In genomic region chr16:67992661-67993206, GRCh38 we compare ENCODE assay signal across 10 cellular contexts. TPM values are rescaled to one million over a fixed set of nuclear protein-coding genes. Genes with fewer than 3 reads are reported as not detected.
A peak's percentile ranks its signal among the peaks of the same experiment; 100 is the strongest.
DNase-seq lines count a peak whose midpoint lies in the region; ATAC-seq and TF ChIP-seq lines count a peak whose summit lies in the region.
"Had no signal": no experiment of that assay in that cellular context is flagged by ENCODE, and none has a peak within 500 bp of the region (broad histone marks: within the 10 kb centered on the region; RNA-seq: fewer than 3 reads in every experiment).

No MANE protein-coding gene starts in this region.

- H3K4me3 ChIP-seq in HEK293 (ENCODE audit: low read depth, low read length) (no peak overlapping the region), MG63 (no peak overlapping the region)

- H3K27ac ChIP-seq in CD4-positive, alpha-beta T cell (ENCODE audit: low read depth, low read length) = peak overlapping the region; percentile 76
- no peak overlapping the region for H3K27ac ChIP-seq in HEK293 (ENCODE audit: extremely low read depth, low read depth, low read length)
- peak overlapping the region; percentile 68 for H3K27ac ChIP-seq in caudate nucleus (ENCODE audit: low read depth, low read length)

- no peaks in the 10 kb centered on the region for H3K27me3 ChIP-seq in CD4-positive, alpha-beta T cell (ENCODE audit: control insufficient read depth, insufficient read depth, low read length)
- no peaks in the 10 kb centered on the region for H3K27me3 ChIP-seq in MG63

- H3K36me3 Mint-ChIP-seq in CD4-positive, alpha-beta T cell (ENCODE audit: low read depth) = peaks cover 27% of the 10 kb centered on the region
- H3K36me3 Mint-ChIP-seq in natural killer cell (no peaks in the 10 kb centered on the region), chondrocyte (ENCODE audit: low read depth) (no peaks in the 10 kb centered on the region)

- H3K9me3 ChIP-seq in CD4-positive, alpha-beta T cell (ENCODE audit: control insufficient read depth, low read length) = no peaks in the 10 kb centered on the region
- H3K9me3 ChIP-seq in HEK293 (ENCODE audit: control insufficient read depth, insufficient read depth, low read depth, low read length) (no peaks in the 10 kb centered on the region), MG63 (no peaks in the 10 kb centered on the region)

- intact Hi-C loops in CD4-positive, alpha-beta T cell (cut with DNase I, micrococcal nuclease) = loop anchor here (1.0 to 2.0 kb wide), 4 partner anchors 30 to 238 kb away; partner anchors contain the start of genes DDX28 (in 2 of the 2) and DUS2 (in 2 of the 2)
- intact Hi-C loops in natural killer cell (cut with micrococcal nuclease) = loop anchor here (1.0 kb wide), 3 partner anchors 31 to 237 kb away; partner anchors contain the start of genes DDX28 and DUS2

- H3K27me3 Mint-ChIP-seq in CD4-positive, alpha-beta T cell = no peaks in the 10 kb centered on the region
- H3K27me3 Mint-ChIP-seq in natural killer cell (ENCODE audit: low read depth in 2 of 2) (no peaks in the 10 kb centered on the region), chondrocyte (ENCODE audit: low read depth) (no peaks in the 10 kb centered on the region)

- H3K36me3 ChIP-seq in HEK293 (ENCODE audit: control insufficient read depth in 2 of 2, insufficient read depth in 1 of 2, low read length in 2 of 2) = no peaks in the 10 kb centered on the region
- no peaks in the 10 kb centered on the region for H3K36me3 ChIP-seq in MG63

- POLR2A ChIA-PET in CD4-positive, alpha-beta T cell (lab: Charles Lee) = interaction anchor here (1.1 to 1.7 kb wide), 3 partner anchors 11 to 48 kb away, joined by 4 to 6 read pairs (median 4); no protein-coding TSS in a partner anchor
- POLR2A ChIA-PET in HEK293 (lab: Yijun Ruan, JAX) = no interaction called here

- TF ChIP-seq CTCF in CD4-positive, alpha-beta T cell (IDR thresholded peaks at IDR 0.05) = no peak
- TF ChIP-seq CTCF in HEK293 (tag by site-specific recombination; IDR thresholded peaks at IDR 0.05) = no peak
- TF ChIP-seq CTCF in natural killer cell (IDR thresholded peaks at IDR 0.05) = no peak
- no peak for TF ChIP-seq CTCF in chondrocyte (IDR thresholded peaks at IDR 0.05)

- no peaks in the 10 kb centered on the region for H3K9me3 Mint-ChIP-seq in CD4-positive, alpha-beta T cell
- H3K9me3 Mint-ChIP-seq in natural killer cell (no peaks in the 10 kb centered on the region), chondrocyte (ENCODE audit: low read depth) (no peaks in the 10 kb centered on the region)

- ATAC-seq in CD4-positive, alpha-beta T cell (ENCODE audit: poor library complexity) = no peak
- ATAC-seq in natural killer cell (no peak), left lobe of liver (no peak)

- H3K4me1 ChIP-seq in HEK293 (ENCODE audit: control insufficient read depth, insufficient read depth, low read length) = no peaks in the 10 kb centered on the region

- peak overlapping the region; percentile 15 for H3K4me3 Mint-ChIP-seq in CD4-positive, alpha-beta T cell
- H3K4me3 Mint-ChIP-seq in natural killer cell = peak overlapping the region; percentile 63
- no peak overlapping the region for H3K4me3 Mint-ChIP-seq in chondrocyte (ENCODE audit: unreplicated experiment)

- DNase-seq in CD4-positive, alpha-beta T cell = no peak
- no peak for DNase-seq in caudate nucleus (lab: John Stamatoyannopoulos, UW)
- no peak for DNase-seq in natural killer cell
- DNase-seq in left lobe of liver (ENCODE audit: low spot score) = no peak
- DNase-seq in chondrocyte (ENCODE audit: low spot score) = no peak
- DNase-seq in NCI-H1105 (lab: John Stamatoyannopoulos, UW) = no peak
- no peak for DNase-seq in MG63
- DNase-seq: DMS79 treated with DMSO at 0.1 percent for 48 hours had no signal

- H3K27ac Mint-ChIP-seq in CD4-positive, alpha-beta T cell = peak overlapping the region; percentile 93
- peak overlapping the region; percentile 89 to 95 for H3K27ac Mint-ChIP-seq in natural killer cell
- no peak overlapping the region for H3K27ac Mint-ChIP-seq in chondrocyte (ENCODE audit: unreplicated experiment)

- CTCF ChIA-PET in CD4-positive, alpha-beta T cell (lab: Charles Lee) = no interaction called here
- CTCF ChIA-PET in HEK293 (lab: Yijun Ruan, JAX) = interaction anchor here (0.6 to 1.5 kb wide), 10 partner anchors 9 to 699 kb away, joined by 3 to 12 read pairs (median 4); partner anchors contain the start of gene DPEP3

- H3K4me1 Mint-ChIP-seq in CD4-positive, alpha-beta T cell (ENCODE audit: low read depth) = peaks cover 39% of the 10 kb centered on the region
- H3K4me1 Mint-ChIP-seq in natural killer cell (peaks cover 28 to 53% of the 10 kb centered on the region in 2 donors), chondrocyte (ENCODE audit: low read depth) (peaks cover 6% of the 10 kb centered on the region)

TF ChIP-seq in HEK293, 187 proteins besides CTCF, POLR2A, EP300 and RAD21:
- TF ChIP-seq ZNF707 (tag by site-specific recombination; IDR thresholded peaks at IDR 0.05) (no peak), ZNF777 (tag by site-specific recombination; IDR thresholded peaks at IDR 0.05; ENCODE audit: borderline replicate concordance) (0 out of 2 replicates have a peak, but pooled peaks have one; percentile 43)

RNA-seq across cellular contexts. Expression of gene DPEP2, which starts 6.5 kb away (rescaled TPM):
- total RNA-seq in CD4-positive, alpha-beta T cell = 10 to 100 TPM; 42.2 to 43.5 TPM
- total RNA-seq in natural killer cell (10 to 100 TPM; 47.2 to 64.1 (median 61.8) TPM), left lobe of liver (1.0 TPM), chondrocyte (not detected in 3 replicates)
- not detected in 2 replicates for total RNA-seq in MG63 (2014; rRNA removed; shearing (Covaris generic); ENCODE audit: low replicate concordance)

RNA-seq across cellular contexts. Expression of gene DPEP3, which starts 12.4 kb away (rescaled TPM):
- under 1 TPM; 0.53 to 0.63 TPM for total RNA-seq in CD4-positive, alpha-beta T cell
- total RNA-seq in natural killer cell (under 1 TPM; 0.53 to 1.00 (median 0.96) TPM), left lobe of liver (not detected), chondrocyte (not detected in 3 replicates)
- total RNA-seq in MG63 (2014; rRNA removed; shearing (Covaris generic); ENCODE audit: low replicate concordance) = not detected in 2 replicates
- total RNA-seq: urinary bladder had no signal

RNA-seq across cellular contexts. Expression of gene DPEP2NB, which starts 23.0 kb away (rescaled TPM):
- total RNA-seq in CD4-positive, alpha-beta T cell = not detected
- total RNA-seq in natural killer cell (not detected), left lobe of liver (not detected), chondrocyte (not detected in 3 replicates)
- not detected in 2 replicates for total RNA-seq in MG63 (2014; rRNA removed; shearing (Covaris generic); ENCODE audit: low replicate concordance)
- total RNA-seq: urinary bladder had no signal

RNA-seq across cellular contexts. Expression of gene SLC12A4, which starts 24.3 kb away (rescaled TPM):
- total RNA-seq in CD4-positive, alpha-beta T cell = 10 to 100 TPM; 15.1 to 17.7 TPM
- 10 to 100 TPM; 30.0 to 47.0 (median 30.5) TPM for total RNA-seq in natural killer cell
- 20.1 TPM for total RNA-seq in left lobe of liver
- 117 to 138 TPM (median 132 TPM) in 3 replicates for total RNA-seq in chondrocyte
- 11.9 and 12.3 TPM in 2 replicates for total RNA-seq in MG63 (2014; rRNA removed; shearing (Covaris generic); ENCODE audit: low replicate concordance)

RNA-seq across cellular contexts. Expression of gene DDX28, which starts 30.3 kb away (rescaled TPM):
- total RNA-seq in CD4-positive, alpha-beta T cell = 10 to 100 TPM; 18.9 to 19.4 TPM
- total RNA-seq in natural killer cell (10 to 100 TPM; 17.4 to 19.0 (median 17.9) TPM), left lobe of liver (5.1 TPM), chondrocyte (5.8 to 6.7 TPM (median 6.6 TPM) in 3 replicates)
- total RNA-seq in MG63 (2014; rRNA removed; shearing (Covaris generic); ENCODE audit: low replicate concordance) = 17.9 and 18.0 TPM in 2 replicates

Comparison
In these comparisons a context has a peak if more than half of its experiments do, and no peak if none do; other contexts are left out.
1. RNA of gene DPEP2, which starts 6.5 kb away (total RNA-seq): 47.2 to 64.1 TPM in natural killer cell and 42.2 to 43.5 TPM in CD4-positive, alpha-beta T cell; 1.0 TPM in left lobe of liver (single experiment), not detected in chondrocyte and not detected in MG63; every median in the first group is over 10 times any median in the second.